Comparison of ENCODE assay signal across 9 cellular contexts in genomic region chr16:58515125-58515870, GRCh38.
DNase-seq lines count a peak whose midpoint lies in the region; ATAC-seq lines count a peak whose summit lies in the region.
"Had no signal": no experiment of that assay in that cellular context is flagged by ENCODE, and none has a peak within 500 bp of the region (broad histone marks: within the 10 kb centered on the region; RNA-seq: fewer than 3 reads in every experiment).

TSS of gene SETD6 (plus strand) at chr16:58515517. CDS start at chr16:58515538, 21 bp downstream.

- ATAC-seq in HG02938 (IDR thresholded peaks at IDR 0.05; ENCODE audit: unreplicated experiment): peak; percentile 61

- DNase-seq in NCI-H2029 (lab: John Stamatoyannopoulos, UW) (peak; percentile 72), NCI-H2029 treated with DMSO at 0.1 percent for 48 hours (lab: John Stamatoyannopoulos, UW) (no peak), NCI-H2171 (lab: John Stamatoyannopoulos, UW) (peak; percentile 79), islet precursor cell (peak; percentile 94)
- DNase-seq in activated CD4-positive, CD25-positive, alpha-beta regulatory T cell (lab: John Stamatoyannopoulos, UW): peak; percentile 42 to 57 (median 49)
- DNase-seq in central memory CD4-positive, alpha-beta T cell: peak; percentile 56
- peak; percentile 65 to 76 for DNase-seq in stimulated activated CD4-positive, alpha-beta T cell treated with anti-CD3 and anti-CD28 coated beads, Interleukin-12 subunit alpha, Interleukin-12 subunit beta, amount 100 ng/mL, for 24 hours (ENCODE audit: low read depth in 2 of 2)
- DNase-seq: DND-41 had no signal
